Comparison of ENCODE assay signal across 16 cellular contexts in genomic region chr20:32179515-32179914, GRCh38. TPM values are rescaled to one million over a fixed set of nuclear protein-coding genes. Genes with fewer than 3 reads are reported as not detected.
DNase-seq lines count a peak whose midpoint lies in the region; ATAC-seq and TF ChIP-seq lines count a peak whose summit lies in the region.
"Had no signal": no experiment of that assay in that cellular context is flagged by ENCODE, and none has a peak within 500 bp of the region (broad histone marks: within the 10 kb centered on the region; RNA-seq: fewer than 3 reads in every experiment).

No MANE protein-coding gene starts in this region.

- no peaks in the 10 kb centered on the region for H3K27me3 ChIP-seq in layer of hippocampus (ENCODE audit: control insufficient read depth, insufficient read depth, low read length)
- H3K27me3 ChIP-seq in Karpas-422 (ENCODE audit: low read length): no peaks in the 10 kb centered on the region

- no peak for ATAC-seq in stimulated activated effector memory CD8-positive, alpha-beta T cell treated with anti-CD3 and anti-CD28 coated beads, Interleukin-12 subunit alpha, Interleukin-12 subunit beta, amount 100 ng/mL, for 72 hours
- no peak for ATAC-seq in GM18519 (IDR thresholded peaks at IDR 0.05; ENCODE audit: low FRiP score, unreplicated experiment)
- ATAC-seq: CD8-positive, alpha-beta T cell had no signal

- H3K36me3 Mint-ChIP-seq in stimulated activated effector memory CD8-positive, alpha-beta T cell treated with anti-CD3 and anti-CD28 coated beads, Interleukin-12 subunit alpha, Interleukin-12 subunit beta, amount 100 ng/mL, for 72 hours: no peaks in the 10 kb centered on the region
- H3K36me3 Mint-ChIP-seq: CD14-positive monocyte; CD8-positive, alpha-beta T cell had no signal

- H3K4me1 ChIP-seq in Karpas-422 (ENCODE audit: low read length): peaks cover 6% of the 10 kb centered on the region

- no peak overlapping the region for H3K4me2 ChIP-seq in Karpas-422 (ENCODE audit: low read depth, low read length, poor library complexity, severe bottlenecking)

- DNase-seq in NCI-H82 (lab: John Stamatoyannopoulos, UW) (peak; percentile 45), NCI-H82 treated with DMSO at 0.1 percent for 48 hours (lab: John Stamatoyannopoulos, UW; ENCODE audit: unreplicated experiment) (no peak), coronary artery (ENCODE audit: low spot score) (peak; percentile 19), Karpas-422 (no peak), HUDEP-2 (lab: John Stamatoyannopoulos, UW; ENCODE audit: unreplicated experiment in 76 of 76) (no peak)
- DNase-seq in stimulated activated effector memory CD8-positive, alpha-beta T cell treated with anti-CD3 and anti-CD28 coated beads, Interleukin-12 subunit alpha, Interleukin-12 subunit beta, amount 100 ng/mL, for 72 hours (ENCODE audit: low spot score in 2 of 2): no peak
- DNase-seq: CD8-positive, alpha-beta T cell; COR-L47; DND-41; GDM1; GM23248; H9 had no signal

- no peak overlapping the region for H3K4me3 ChIP-seq in coronary artery
- H3K4me3 ChIP-seq in Karpas-422 (ENCODE audit: low read length): no peak overlapping the region
- H3K4me3 ChIP-seq: GM23248 had no signal

- no peaks in the 10 kb centered on the region for H4K20me1 ChIP-seq in Karpas-422 (ENCODE audit: insufficient read depth, low read depth, low read length)

- no peaks in the 10 kb centered on the region for H3K9me3 Mint-ChIP-seq in stimulated activated effector memory CD8-positive, alpha-beta T cell treated with anti-CD3 and anti-CD28 coated beads, Interleukin-12 subunit alpha, Interleukin-12 subunit beta, amount 100 ng/mL, for 72 hours
- H3K9me3 Mint-ChIP-seq: CD8-positive, alpha-beta T cell had no signal

- H3K9me2 ChIP-seq in Karpas-422 (replicated peaks; ENCODE audit: insufficient read depth, low read length): no peaks in the 10 kb centered on the region

- no peaks in the 10 kb centered on the region for H3K79me2 ChIP-seq in Karpas-422 (ENCODE audit: low read length)

- no peaks in the 10 kb centered on the region for H3K9me3 ChIP-seq in Karpas-422 (ENCODE audit: low read length)

- H3K9ac ChIP-seq in Karpas-422 (ENCODE audit: low read length): no peak overlapping the region
- H3K9ac ChIP-seq: GM23248 had no signal

- H3K27ac Mint-ChIP-seq in stimulated activated effector memory CD8-positive, alpha-beta T cell treated with anti-CD3 and anti-CD28 coated beads, Interleukin-12 subunit alpha, Interleukin-12 subunit beta, amount 100 ng/mL, for 72 hours: peak overlapping the region; percentile 7
- H3K27ac Mint-ChIP-seq: CD8-positive, alpha-beta T cell; H9 had no signal

- no peaks in the 10 kb centered on the region for H3K4me1 Mint-ChIP-seq in stimulated activated effector memory CD8-positive, alpha-beta T cell treated with anti-CD3 and anti-CD28 coated beads, Interleukin-12 subunit alpha, Interleukin-12 subunit beta, amount 100 ng/mL, for 72 hours
- H3K4me1 Mint-ChIP-seq: CD14-positive monocyte had no signal

- H3K27ac ChIP-seq in coronary artery: no peak overlapping the region
- peak overlapping the region; percentile 31 for H3K27ac ChIP-seq in layer of hippocampus (ENCODE audit: low read depth, low read length)
- H3K27ac ChIP-seq in Karpas-422 (ENCODE audit: low read length): no peak overlapping the region
- H3K27ac ChIP-seq: 22Rv1, GM23248 had no signal

- no peak overlapping the region for H2AFZ ChIP-seq in Karpas-422 (ENCODE audit: low read length)
- H2AFZ ChIP-seq: GM23248 had no signal

- H3K36me3 ChIP-seq in Karpas-422 (ENCODE audit: insufficient read depth, low read length): no peaks in the 10 kb centered on the region

- no peak for TF ChIP-seq CTCF in coronary artery (IDR thresholded peaks at IDR 0.05)

- H3K4me3 Mint-ChIP-seq in stimulated activated effector memory CD8-positive, alpha-beta T cell treated with anti-CD3 and anti-CD28 coated beads, Interleukin-12 subunit alpha, Interleukin-12 subunit beta, amount 100 ng/mL, for 72 hours: no peak overlapping the region
- H3K4me3 Mint-ChIP-seq: CD14-positive monocyte; CD8-positive, alpha-beta T cell; H9 had no signal

RNA-seq across cellular contexts. Expression of gene PLAGL2, which starts 28.0 kb away (rescaled TPM):
- total RNA-seq in Karpas-422 (2014; rRNA removed; shearing (Covaris generic); ENCODE audit: low replicate concordance): 19.2 and 30.5 TPM in 2 replicates

RNA-seq across cellular contexts. Expression of gene POFUT1, which starts 28.2 kb away (rescaled TPM):
- total RNA-seq in Karpas-422 (2014; rRNA removed; shearing (Covaris generic); ENCODE audit: low replicate concordance): 16.7 and 25.8 TPM in 2 replicates

Comparison
In these comparisons a context has a peak if more than half of its experiments do, and no peak if none do; other contexts are left out.
1. DNase-seq: peak in NCI-H82 (single experiment) and coronary artery (single experiment); none in NCI-H82 treated with DMSO at 0.1 percent for 48 hours (single experiment), stimulated activated effector memory CD8-positive, alpha-beta T cell treated with anti-CD3 and anti-CD28 coated beads, Interleukin-12 subunit alpha, Interleukin-12 subunit beta, amount 100 ng/mL, for 72 hours (0 of 2), Karpas-422 (single experiment) and HUDEP-2 (0 of 76).